In the genomic region with DNA sequence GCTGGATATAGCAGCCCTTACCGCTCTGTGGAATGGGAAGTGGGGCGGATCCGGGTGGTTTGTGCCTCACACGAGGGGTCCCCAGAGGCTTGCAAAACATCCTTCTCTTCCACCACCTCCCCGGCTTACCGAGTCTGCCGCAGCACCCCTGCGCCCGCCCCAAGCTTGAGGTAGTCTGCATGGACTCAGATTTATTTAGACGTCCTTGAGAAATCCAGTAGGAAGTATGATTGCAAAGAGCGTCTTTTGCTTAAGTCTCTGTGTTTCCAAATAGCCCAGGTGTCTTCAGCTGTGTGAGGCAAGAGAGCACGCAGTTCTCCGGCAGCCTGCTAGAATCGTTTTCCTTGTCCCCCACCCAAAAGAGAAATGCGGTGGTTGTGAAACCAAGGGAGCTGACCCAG, we compare ENCODE assay signal across 10 cellular contexts. TPM values are rescaled to one million over a fixed set of nuclear protein-coding genes. Genes with fewer than 3 reads are reported as not detected.
DNase-seq lines count a peak whose midpoint lies in the region; ATAC-seq and TF ChIP-seq lines count a peak whose summit lies in the region.
"Had no signal": no experiment of that assay in that cellular context is flagged by ENCODE, and none has a peak within 500 bp of the region (broad histone marks: within the 10 kb centered on the region; RNA-seq: fewer than 3 reads in every experiment).

No MANE protein-coding gene starts in this region.

- H3K27ac ChIP-seq in mammary epithelial cell (ENCODE audit: insufficient read depth, low read depth, low read length) (no peak overlapping the region), neural cell (ENCODE audit: low read length) (no peak overlapping the region)
- H3K27ac ChIP-seq: SK-N-MC had no signal

- CTCF ChIA-PET in mammary epithelial cell (lab: Charles Lee; ENCODE audit: low non-redundant PET), result no interaction called here

- H3K9me3 ChIP-seq in mammary epithelial cell (replicated peaks; ENCODE audit: insufficient read depth, low read length), result no peaks in the 10 kb centered on the region
- H3K9me3 ChIP-seq in neural cell (ENCODE audit: low read length), result no peaks in the 10 kb centered on the region

- no peaks in the 10 kb centered on the region for H3K79me2 ChIP-seq in mammary epithelial cell (ENCODE audit: insufficient read depth, low read length)
- no peaks in the 10 kb centered on the region for H3K79me2 ChIP-seq in neural cell (replicated peaks; ENCODE audit: insufficient read depth, low read length)

- H3K9ac ChIP-seq in mammary epithelial cell (ENCODE audit: insufficient read depth, low read length) (no peak overlapping the region), neural cell (ENCODE audit: low read length) (no peak overlapping the region)

- BruUV-seq in mammary epithelial cell (replicated peaks; lab: Mats Ljungman, UMichigan), result no TSS peak

- ATAC-seq in GM21360 (IDR thresholded peaks at IDR 0.05; ENCODE audit: unreplicated experiment), result no peak
- ATAC-seq in left lobe of liver, result no peak
- ATAC-seq in HG02981 (IDR thresholded peaks at IDR 0.05; ENCODE audit: unreplicated experiment), result no peak

- dilution Hi-C loops in mammary epithelial cell (cut with HindIII; ENCODE audit: low sequenced_read_pairs), result no loop called here

- H3K36me3 ChIP-seq in mammary epithelial cell (ENCODE audit: insufficient read depth, low read length) (no peaks in the 10 kb centered on the region), neural cell (ENCODE audit: insufficient read depth, low read length) (no peaks in the 10 kb centered on the region)

- H4K20me1 ChIP-seq in mammary epithelial cell (ENCODE audit: insufficient read depth, low read length) (peaks cover 3% of the 10 kb centered on the region), neural cell (ENCODE audit: insufficient read depth) (no peaks in the 10 kb centered on the region)

- DNase-seq in CD14-positive monocyte (ENCODE audit: low spot score), result no peak
- peak; percentile 49 for DNase-seq in MV-4-11 (lab: John Stamatoyannopoulos, UW)
- no peak for DNase-seq in mammary epithelial cell
- DNase-seq in left lobe of liver (ENCODE audit: low spot score), result no peak
- DNase-seq in NCI-H526 treated with DMSO at 0.1 percent for 48 hours (lab: John Stamatoyannopoulos, UW), result no peak

- in situ Hi-C loops in mammary epithelial cell (cut with MboI; ENCODE audit: low sequenced_read_pairs in 2 of 2), result no loop called here

- H3K27ac Mint-ChIP-seq in CD14-positive monocyte, result peak overlapping the region; percentile 36 to 93 (median 88)

- TF ChIP-seq CTCF in CD14-positive monocyte (IDR thresholded peaks at IDR 0.05) (no peak), mammary epithelial cell (conservative IDR thresholded peaks at IDR 0.05 in 1 of 2, IDR thresholded peaks at IDR 0.05 in 1 of 2; ENCODE audit: extremely low read depth in 1 of 2, insufficient read depth in 1 of 2, low read depth in 1 of 2, low read length in 2 of 2) (no peak), neural cell (IDR thresholded peaks at IDR 0.05; ENCODE audit: poor library complexity, severe bottlenecking) (no peak)

- H3K4me1 Mint-ChIP-seq in CD14-positive monocyte, result peaks cover 72% of the 10 kb centered on the region

- no peak for TF ChIP-seq RAD21 in neural cell (conservative IDR thresholded peaks at IDR 0.05)

- no peaks in the 10 kb centered on the region for H3F3A ChIP-seq in neural cell (ENCODE audit: insufficient read depth, low read length, poor library complexity, severe bottlenecking)

- peaks cover 0 to 1% (median 0%) of the 10 kb centered on the region in 3 donors for H3K27me3 Mint-ChIP-seq in CD14-positive monocyte (ENCODE audit: low read depth in 3 of 3)
- H3K27me3 Mint-ChIP-seq: activated CD8-positive, alpha-beta memory T cell treated with anti-CD3 and anti-CD28 coated beads, Interleukin-2, amount 10 ng/mL, durations not matched to agents 7 days and 5 days had no signal

- peak overlapping the region; percentile 94 to 95 for H3K4me3 Mint-ChIP-seq in CD14-positive monocyte

- intact Hi-C loops in CD14-positive monocyte (cut with micrococcal nuclease) (loop anchor here (2.0 to 10.0 kb wide), 6 partner anchors 15 to 55 kb away; no protein-coding TSS in a partner anchor), mammary epithelial cell (cut with micrococcal nuclease) (loop anchor here (1.0 kb wide), 1 partner anchor 56 kb away; no protein-coding TSS in a partner anchor)

- peaks cover 43 to 55% of the 10 kb centered on the region in 2 donors for H3K36me3 Mint-ChIP-seq in CD14-positive monocyte
- H3K36me3 Mint-ChIP-seq: activated CD8-positive, alpha-beta memory T cell treated with anti-CD3 and anti-CD28 coated beads, Interleukin-2, amount 10 ng/mL, durations not matched to agents 7 days and 5 days had no signal

- H3K4me2 ChIP-seq in mammary epithelial cell (ENCODE audit: insufficient read depth, low read depth, low read length), result peak overlapping the region; percentile 97
- no peak overlapping the region for H3K4me2 ChIP-seq in neural cell (ENCODE audit: low read length)

- H3K9me2 ChIP-seq in neural cell (ENCODE audit: insufficient read depth, low read length), result no peaks in the 10 kb centered on the region

- peaks cover 29% of the 10 kb centered on the region for H3K4me1 ChIP-seq in mammary epithelial cell (ENCODE audit: insufficient read depth, low read length)

- peak overlapping the region; percentile 7 to 18 (median 10) for H3K4me3 ChIP-seq in mammary epithelial cell (replicated peaks in 1 of 3; ENCODE audit: insufficient read depth in 1 of 3, low read depth in 2 of 3, low read length in 3 of 3)
- H3K4me3 ChIP-seq in neural cell (ENCODE audit: low read length), result peak overlapping the region; percentile 92

- WGBS in mammary epithelial cell (ENCODE audit: low coverage, missing lambda C conversion rate), result 26% methylated on average over 9 of the region's 15 CpGs

- TF ChIP-seq EP300 in neural cell (conservative IDR thresholded peaks at IDR 0.05; ENCODE audit: poor library complexity, severe bottlenecking), result no peak

- no peaks in the 10 kb centered on the region for H3K9me3 Mint-ChIP-seq in CD14-positive monocyte

- H3K27me3 ChIP-seq in mammary epithelial cell (ENCODE audit: insufficient read depth, low read length) (no peaks in the 10 kb centered on the region), neural cell (ENCODE audit: insufficient read depth, low read depth, low read length) (no peaks in the 10 kb centered on the region)

- peak overlapping the region; percentile 53 for H2AFZ ChIP-seq in mammary epithelial cell (ENCODE audit: low read depth, low read length)
- H2AFZ ChIP-seq in neural cell (ENCODE audit: low read depth, low read length), result no peak overlapping the region

TF ChIP-seq in neural cell, 6 proteins besides CTCF, POLR2A, EP300 and RAD21:
- TF ChIP-seq MXI1 (conservative IDR thresholded peaks at IDR 0.05; ENCODE audit: poor library complexity, severe bottlenecking) (no peak), REST (IDR thresholded peaks at IDR 0.05; ENCODE audit: borderline replicate concordance) (no peak), SMC3 (conservative IDR thresholded peaks at IDR 0.05; ENCODE audit: poor library complexity) (no peak), POLR2AphosphoS5 (IDR thresholded peaks at IDR 0.05) (no peak)
TF ChIP-seq in neural cell: peak in this region for 0.

RNA-seq across cellular contexts. Expression of gene KIAA0513, which starts 2.4 kb away (rescaled TPM):
- 10 to 100 TPM; 21.4 to 32.7 TPM for polyA plus RNA-seq in CD14-positive monocyte
- total RNA-seq in mammary epithelial cell, result 10 to 100 TPM in 1 of 2 donors, 1 to 10 TPM in 1; 5.0 to 10.0 TPM
- 3.4 TPM for polyA plus RNA-seq in mammary epithelial cell
- 8.7 TPM for polyA minus RNA-seq in mammary epithelial cell
- polyA plus RNA-seq in neural cell, result 18.9 and 24.9 TPM in 2 replicates
- 39.2 and 50.4 TPM in 2 replicates for polyA minus RNA-seq in neural cell
- 5.0 TPM for total RNA-seq in left lobe of liver

RNA-seq across cellular contexts. Expression of gene ZDHHC7, which starts 18.6 kb away (rescaled TPM):
- polyA plus RNA-seq in CD14-positive monocyte (100 to 1,000 TPM in 1 of 2 donors, 10 to 100 TPM in 1; 99.7 to 129 TPM), mammary epithelial cell (54.7 TPM), neural cell (33.8 and 34.1 TPM in 2 replicates)
- total RNA-seq in mammary epithelial cell (10 to 100 TPM; 46.9 to 83.4 TPM), left lobe of liver (14.5 TPM)
- polyA minus RNA-seq in mammary epithelial cell (173 TPM), neural cell (25.5 and 29.7 TPM in 2 replicates)
